Comparison of ENCODE assay signal across 10 cellular contexts in the genomic region with DNA sequence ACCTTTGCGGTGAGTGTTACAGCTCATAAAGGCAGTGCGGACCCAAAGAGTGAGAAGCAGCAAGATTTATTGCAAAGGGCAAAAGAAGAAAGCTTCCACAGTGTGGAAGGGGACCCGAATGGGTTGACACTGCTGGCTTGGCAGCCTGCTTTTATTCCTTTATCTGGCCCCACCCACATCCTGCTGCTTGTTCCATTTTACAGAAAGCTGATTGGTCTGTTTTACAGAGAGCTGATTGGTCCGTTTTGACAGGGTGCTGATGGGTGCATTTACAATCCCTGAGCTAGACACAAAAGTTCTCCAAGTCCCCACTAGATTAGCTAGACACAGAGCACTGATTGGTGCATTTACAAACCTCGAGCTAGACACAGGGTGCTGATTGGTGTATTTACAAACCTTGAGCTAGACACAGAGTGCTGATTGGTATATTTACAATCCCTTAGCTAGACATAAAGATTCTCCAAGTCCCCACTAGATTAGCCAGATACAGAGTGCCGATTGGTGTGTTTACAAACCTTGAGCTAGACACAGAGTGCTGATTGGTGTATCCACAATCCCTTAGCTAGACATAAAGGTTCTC. TPM values are rescaled to one million over a fixed set of nuclear protein-coding genes. Genes with fewer than 3 reads are reported as not detected.
"Had no signal": no experiment of that assay in that cellular context is flagged by ENCODE, and none has a peak within 500 bp of the region (broad histone marks: within the 10 kb centered on the region; RNA-seq: fewer than 3 reads in every experiment).

No MANE protein-coding gene starts in this region.

RNA-seq across cellular contexts. Expression of gene FADS6, which starts 12.9 kb away (rescaled TPM):
- total RNA-seq: activated B cell treated with CpG ODN at 0.5 μM for 24 hours; activated CD4-positive, alpha-beta memory T cell treated with anti-CD3 and anti-CD28 coated beads for 36 hours; activated CD4-positive, alpha-beta T cell treated with anti-CD3 and anti-CD28 coated beads, Interleukin-2, amount 10 ng/mL, durations not matched to agents 7 days and 5 days; activated T-cell treated with anti-CD3 and anti-CD28 coated beads, Interleukin-2, amount 50 U/mL, for 72 hours; aorta; dermis blood vessel endothelial cell; SJSA1; T-helper 17 cell had no signal

RNA-seq across cellular contexts. Expression of gene USH1G, which starts 16.8 kb away (rescaled TPM):
- total RNA-seq: activated B cell treated with CpG ODN at 0.5 μM for 24 hours; activated CD4-positive, alpha-beta memory T cell treated with anti-CD3 and anti-CD28 coated beads for 36 hours; activated CD4-positive, alpha-beta T cell treated with anti-CD3 and anti-CD28 coated beads, Interleukin-2, amount 10 ng/mL, durations not matched to agents 7 days and 5 days; activated T-cell treated with anti-CD3 and anti-CD28 coated beads, Interleukin-2, amount 50 U/mL, for 72 hours; aorta; breast epithelium; cerebellum; dermis blood vessel endothelial cell; SJSA1; T-helper 17 cell had no signal

RNA-seq across cellular contexts. Expression of gene OTOP2, which starts 17.8 kb away (rescaled TPM):
- total RNA-seq: activated B cell treated with CpG ODN at 0.5 μM for 24 hours; activated CD4-positive, alpha-beta memory T cell treated with anti-CD3 and anti-CD28 coated beads for 36 hours; activated CD4-positive, alpha-beta T cell treated with anti-CD3 and anti-CD28 coated beads, Interleukin-2, amount 10 ng/mL, durations not matched to agents 7 days and 5 days; activated T-cell treated with anti-CD3 and anti-CD28 coated beads, Interleukin-2, amount 50 U/mL, for 72 hours; aorta; cerebellum; dermis blood vessel endothelial cell; SJSA1; T-helper 17 cell had no signal

RNA-seq across cellular contexts. Expression of gene OTOP3, which starts 29.4 kb away (rescaled TPM):
- total RNA-seq: activated B cell treated with CpG ODN at 0.5 μM for 24 hours; activated CD4-positive, alpha-beta memory T cell treated with anti-CD3 and anti-CD28 coated beads for 36 hours; activated CD4-positive, alpha-beta T cell treated with anti-CD3 and anti-CD28 coated beads, Interleukin-2, amount 10 ng/mL, durations not matched to agents 7 days and 5 days; activated T-cell treated with anti-CD3 and anti-CD28 coated beads, Interleukin-2, amount 50 U/mL, for 72 hours; aorta; breast epithelium; cerebellum; dermis blood vessel endothelial cell; SJSA1; T-helper 17 cell had no signal
